ENCODE assay signal across 12 cellular contexts in genomic region chr13:107835339-107836018, GRCh38.
A peak's percentile ranks its signal among the peaks of the same experiment; 100 is the strongest.
DNase-seq lines count a peak whose midpoint lies in the region; ATAC-seq and TF ChIP-seq lines count a peak whose summit lies in the region.
"Had no signal": no experiment of that assay in that cellular context is flagged by ENCODE, and none has a peak within 500 bp of the region (broad histone marks: within the 10 kb centered on the region; RNA-seq: fewer than 3 reads in every experiment).

No MANE protein-coding gene starts in this region.

- no peaks in the 10 kb centered on the region for H3K36me3 ChIP-seq in breast epithelium
- no peaks in the 10 kb centered on the region for H3K36me3 ChIP-seq in naive thymus-derived CD4-positive, alpha-beta T cell (ENCODE audit: control insufficient read depth in 2 of 3, insufficient read depth in 3 of 3, low read length in 3 of 3)
- H3K36me3 ChIP-seq: suprapubic skin had no signal

- DNase-seq in MCF 10A (ENCODE audit: unreplicated experiment) (peak; percentile 29), breast epithelium (ENCODE audit: low spot score in 2 of 2) (no peak), LoVo (ENCODE audit: low spot score) (peak; percentile 34), choroid plexus epithelial cell (ENCODE audit: low read depth) (peak; percentile 87)
- DNase-seq in naive thymus-derived CD4-positive, alpha-beta T cell, result no peak
- no peak for DNase-seq in T-helper 2 cell treated with Interferon-gamma antibody and Interleukin-4, amounts not matched to agents 5 μg/mL and 100 μg/mL, for 36 hours (ENCODE audit: low spot score)
- DNase-seq: activated T-cell treated with anti-CD3 and anti-CD28 coated beads, Interleukin-2, amount 50 U/mL, for 1 hour; NCI-H2107 had no signal

- no peak overlapping the region for H3K4me3 Mint-ChIP-seq in MCF 10A (ENCODE audit: unreplicated experiment)
- H3K4me3 Mint-ChIP-seq in naive thymus-derived CD4-positive, alpha-beta T cell, result no peak overlapping the region
- no peak overlapping the region for H3K4me3 Mint-ChIP-seq in T-helper 2 cell treated with Interferon-gamma antibody and Interleukin-4, amounts not matched to agents 5 μg/mL and 100 μg/mL, for 36 hours

- ATAC-seq in naive thymus-derived CD4-positive, alpha-beta T cell, result no peak
- no peak for ATAC-seq in GM18498 (IDR thresholded peaks at IDR 0.05; ENCODE audit: unreplicated experiment)
- ATAC-seq in HG02763 (IDR thresholded peaks at IDR 0.05; ENCODE audit: unreplicated experiment), result no peak
- ATAC-seq: A549 had no signal

- POLR2A ChIA-PET in MCF 10A (lab: Yijun Ruan, JAX), result no interaction called here
- POLR2A ChIA-PET in naive thymus-derived CD4-positive, alpha-beta T cell (lab: Charles Lee), result no interaction called here

- no peaks in the 10 kb centered on the region for H3K4me1 ChIP-seq in breast epithelium
- H3K4me1 ChIP-seq in naive thymus-derived CD4-positive, alpha-beta T cell (ENCODE audit: control insufficient read depth in 2 of 2, insufficient read depth in 2 of 2, low read length in 2 of 2), result no peaks in the 10 kb centered on the region
- H3K4me1 ChIP-seq: A549, suprapubic skin had no signal

- H3K4me1 Mint-ChIP-seq in MCF 10A (ENCODE audit: insufficient read depth, unreplicated experiment), result no peaks in the 10 kb centered on the region
- no peaks in the 10 kb centered on the region for H3K4me1 Mint-ChIP-seq in naive thymus-derived CD4-positive, alpha-beta T cell
- H3K4me1 Mint-ChIP-seq in T-helper 2 cell treated with Interferon-gamma antibody and Interleukin-4, amounts not matched to agents 5 μg/mL and 100 μg/mL, for 36 hours (ENCODE audit: low read depth), result no peaks in the 10 kb centered on the region

- no peaks in the 10 kb centered on the region for H3K9me3 ChIP-seq in breast epithelium
- no peaks in the 10 kb centered on the region for H3K9me3 ChIP-seq in naive thymus-derived CD4-positive, alpha-beta T cell (ENCODE audit: control insufficient read depth in 2 of 3, low read length in 3 of 3)
- H3K9me3 ChIP-seq: A549, suprapubic skin had no signal

- H3K4me3 ChIP-seq in breast epithelium (no peak overlapping the region), choroid plexus epithelial cell (ENCODE audit: low read depth, low read length) (no peak overlapping the region)
- no peak overlapping the region for H3K4me3 ChIP-seq in naive thymus-derived CD4-positive, alpha-beta T cell (ENCODE audit: low read length)
- H3K4me3 ChIP-seq: A549, suprapubic skin had no signal

- BruUV-seq in MCF 10A (replicated peaks; lab: Mats Ljungman, UMichigan), result no TSS peak

- no peak for TF ChIP-seq POLR2A in breast epithelium (IDR thresholded peaks at IDR 0.05)

- H3K27me3 ChIP-seq in breast epithelium, result no peaks in the 10 kb centered on the region
- no peaks in the 10 kb centered on the region for H3K27me3 ChIP-seq in naive thymus-derived CD4-positive, alpha-beta T cell (ENCODE audit: control insufficient read depth in 2 of 2, insufficient read depth in 2 of 2, low read length in 2 of 2)
- H3K27me3 ChIP-seq: suprapubic skin had no signal

- H3K9me3 Mint-ChIP-seq in MCF 10A (ENCODE audit: unreplicated experiment), result peaks cover 11% of the 10 kb centered on the region
- H3K9me3 Mint-ChIP-seq in naive thymus-derived CD4-positive, alpha-beta T cell, result peaks cover 0 to 13% (median 2%) of the 10 kb centered on the region in 11 donors
- peaks cover 3% of the 10 kb centered on the region for H3K9me3 Mint-ChIP-seq in T-helper 2 cell treated with Interferon-gamma antibody and Interleukin-4, amounts not matched to agents 5 μg/mL and 100 μg/mL, for 36 hours

- CTCF ChIA-PET in MCF 10A (lab: Yijun Ruan, JAX), result interaction anchor here (0.6 kb wide), 1 partner anchor 179 kb away, joined by 4 read pairs; no protein-coding TSS in a partner anchor
- CTCF ChIA-PET in naive thymus-derived CD4-positive, alpha-beta T cell (lab: Charles Lee), result no interaction called here

- intact Hi-C loops in MCF 10A (cut with micrococcal nuclease), result no loop called here
- intact Hi-C loops in breast epithelium (cut with DNase I; ENCODE audit: low total_unique reads), result no loop called here
- intact Hi-C loops in naive thymus-derived CD4-positive, alpha-beta T cell (cut with micrococcal nuclease), result no loop called here

- H3K36me3 Mint-ChIP-seq in MCF 10A (ENCODE audit: insufficient read depth, unreplicated experiment), result no peaks in the 10 kb centered on the region
- H3K36me3 Mint-ChIP-seq in naive thymus-derived CD4-positive, alpha-beta T cell, result no peaks in the 10 kb centered on the region
- no peaks in the 10 kb centered on the region for H3K36me3 Mint-ChIP-seq in T-helper 2 cell treated with Interferon-gamma antibody and Interleukin-4, amounts not matched to agents 5 μg/mL and 100 μg/mL, for 36 hours (ENCODE audit: low read depth)

- no peak for TF ChIP-seq CTCF in MCF 10A (IDR thresholded peaks at IDR 0.05; ENCODE audit: unreplicated experiment)
- TF ChIP-seq CTCF in breast epithelium (IDR thresholded peaks at IDR 0.05), result no peak
- TF ChIP-seq CTCF in choroid plexus epithelial cell (conservative IDR thresholded peaks at IDR 0.05; ENCODE audit: low read depth, low read length), result no peak

- H3K27ac Mint-ChIP-seq in MCF 10A (ENCODE audit: low read depth, unreplicated experiment), result no peak overlapping the region
- H3K27ac Mint-ChIP-seq in naive thymus-derived CD4-positive, alpha-beta T cell, result no peak overlapping the region
- H3K27ac Mint-ChIP-seq in T-helper 2 cell treated with Interferon-gamma antibody and Interleukin-4, amounts not matched to agents 5 μg/mL and 100 μg/mL, for 36 hours, result no peak overlapping the region

- H3K27me3 Mint-ChIP-seq in MCF 10A (ENCODE audit: insufficient read depth, unreplicated experiment), result no peaks in the 10 kb centered on the region
- H3K27me3 Mint-ChIP-seq in naive thymus-derived CD4-positive, alpha-beta T cell, result peaks cover 0 to 12% (median 0%) of the 10 kb centered on the region in 5 donors
- H3K27me3 Mint-ChIP-seq in T-helper 2 cell treated with Interferon-gamma antibody and Interleukin-4, amounts not matched to agents 5 μg/mL and 100 μg/mL, for 36 hours (ENCODE audit: low read depth), result no peaks in the 10 kb centered on the region

- no peak overlapping the region for H3K27ac ChIP-seq in breast epithelium
- H3K27ac ChIP-seq in naive thymus-derived CD4-positive, alpha-beta T cell (ENCODE audit: low read depth, low read length), result no peak overlapping the region
- H3K27ac ChIP-seq: A549, suprapubic skin had no signal

Comparison
In these comparisons a context has a peak if more than half of its experiments do, and no peak if none do; other contexts are left out.
1. DNase-seq: peak in MCF 10A (single experiment), LoVo (single experiment) and choroid plexus epithelial cell (single experiment); none in breast epithelium (0 of 2), naive thymus-derived CD4-positive, alpha-beta T cell (0 of 9) and T-helper 2 cell treated with Interferon-gamma antibody and Interleukin-4, amounts not matched to agents 5 μg/mL and 100 μg/mL, for 36 hours (single experiment).